Comparison of ENCODE assay signal across 18 cellular contexts in genomic region chr10:129626801-129627434, GRCh38.
A peak's percentile ranks its signal among the peaks of the same experiment; 100 is the strongest.
DNase-seq lines count a peak whose midpoint lies in the region; ATAC-seq and TF ChIP-seq lines count a peak whose summit lies in the region.
"Had no signal": no experiment of that assay in that cellular context is flagged by ENCODE, and none has a peak within 500 bp of the region (broad histone marks: within the 10 kb centered on the region; RNA-seq: fewer than 3 reads in every experiment).

No MANE protein-coding gene starts in this region.

- H3K27ac Mint-ChIP-seq in H9 (no peak overlapping the region), activated B cell treated with CpG ODN at 0.5 μM for 24 hours (no peak overlapping the region)
- H3K27ac Mint-ChIP-seq: activated T-helper 17 cell treated with anti-CD3 and anti-CD28 coated beads, Interleukin-2, amount 50 U/mL, for 72 hours; progenitor cell of endocrine pancreas; stimulated activated effector memory CD8-positive, alpha-beta T cell treated with anti-CD3 and anti-CD28 coated beads, Interleukin-12 subunit alpha, Interleukin-12 subunit beta, amount 100 ng/mL, for 72 hours had no signal

- no peak overlapping the region for H2AK5ac ChIP-seq in H9 (ENCODE audit: insufficient read length, low read length)

- no peak overlapping the region for H3K56ac ChIP-seq in H9 (ENCODE audit: insufficient read length, low read depth, low read length)

- H2AFZ ChIP-seq in H9 (ENCODE audit: low read length) = no peak overlapping the region

- H3K4me1 ChIP-seq in H9 (ENCODE audit: insufficient read depth, low read length) = no peaks in the 10 kb centered on the region
- H3K4me1 ChIP-seq: transverse colon had no signal

- no peak overlapping the region for H4K8ac ChIP-seq in H9 (replicated peaks; ENCODE audit: insufficient read length, low read depth, low read length)

- CTCF ChIA-PET in activated B cell treated with CpG ODN at 0.5 μM for 24 hours (lab: Charles Lee) = no interaction called here

- no peak overlapping the region for H2BK20ac ChIP-seq in H9 (ENCODE audit: low read depth, low read length, poor library complexity, severe bottlenecking)

- H3K36me3 Mint-ChIP-seq in H9 (ENCODE audit: insufficient read depth in 1 of 3, low read depth in 3 of 3) (no peaks in the 10 kb centered on the region), activated B cell treated with CpG ODN at 0.5 μM for 24 hours (ENCODE audit: low read depth) (peaks cover 12% of the 10 kb centered on the region)
- H3K36me3 Mint-ChIP-seq: stimulated activated effector memory CD8-positive, alpha-beta T cell treated with anti-CD3 and anti-CD28 coated beads, Interleukin-12 subunit alpha, Interleukin-12 subunit beta, amount 100 ng/mL, for 72 hours had no signal

- H3K4ac ChIP-seq in H9 (ENCODE audit: low read depth, low read length) = no peak overlapping the region

- no peak overlapping the region for H3K4me3 Mint-ChIP-seq in H9
- peak overlapping the region; percentile 5 for H3K4me3 Mint-ChIP-seq in activated B cell treated with CpG ODN at 0.5 μM for 24 hours
- H3K4me3 Mint-ChIP-seq: activated T-helper 17 cell treated with anti-CD3 and anti-CD28 coated beads, Interleukin-2, amount 50 U/mL, for 72 hours; stimulated activated effector memory CD8-positive, alpha-beta T cell treated with anti-CD3 and anti-CD28 coated beads, Interleukin-12 subunit alpha, Interleukin-12 subunit beta, amount 100 ng/mL, for 72 hours had no signal

- no peaks in the 10 kb centered on the region for H3K27me3 Mint-ChIP-seq in H9 (ENCODE audit: low read depth)
- H3K27me3 Mint-ChIP-seq in activated B cell treated with CpG ODN at 0.5 μM for 24 hours = no peaks in the 10 kb centered on the region
- H3K27me3 Mint-ChIP-seq: activated T-helper 17 cell treated with anti-CD3 and anti-CD28 coated beads, Interleukin-2, amount 50 U/mL, for 72 hours; naive thymus-derived CD8-positive, alpha-beta T cell had no signal

- no peak overlapping the region for H2BK15ac ChIP-seq in H9 (ENCODE audit: low read depth, low read length)

- WGBS in H9 (ENCODE audit: extremely low coverage, insufficient read length, low lambda C conversion rate) = no CpG with 5 or more reads among the region's 12 CpGs

- no peak overlapping the region for H3K9ac ChIP-seq in H9 (ENCODE audit: extremely low read depth, insufficient read length, low read length)

- H2BK12ac ChIP-seq in H9 (ENCODE audit: insufficient read length, low read depth, low read length) = no peak overlapping the region

- H2BK5ac ChIP-seq in H9 (ENCODE audit: insufficient read length, low read length) = no peak overlapping the region

- H3K4me2 ChIP-seq in H9 (ENCODE audit: insufficient read depth, insufficient read length, low read length) = no peak overlapping the region

- H3K4me1 Mint-ChIP-seq in H9 (peaks cover 16 to 18% of the 10 kb centered on the region in 2 experiments), activated B cell treated with CpG ODN at 0.5 μM for 24 hours (peaks cover 14% of the 10 kb centered on the region)
- H3K4me1 Mint-ChIP-seq: activated T-helper 17 cell treated with anti-CD3 and anti-CD28 coated beads, Interleukin-2, amount 50 U/mL, for 72 hours; stimulated activated effector memory CD8-positive, alpha-beta T cell treated with anti-CD3 and anti-CD28 coated beads, Interleukin-12 subunit alpha, Interleukin-12 subunit beta, amount 100 ng/mL, for 72 hours had no signal

- H3K79me2 ChIP-seq in H9 (ENCODE audit: insufficient read depth, low read length) = no peaks in the 10 kb centered on the region

- H4K91ac ChIP-seq in H9 (ENCODE audit: insufficient read length, low read depth, low read length) = no peak overlapping the region

- TF ChIP-seq CTCF in H9 (conservative IDR thresholded peaks at IDR 0.05) = no peak
- TF ChIP-seq CTCF in activated B cell treated with CpG ODN at 0.5 μM for 24 hours (IDR thresholded peaks at IDR 0.05) = no peak

- no peaks in the 10 kb centered on the region for H4K20me1 ChIP-seq in H9 (ENCODE audit: control insufficient read depth, insufficient read depth, insufficient read length)

- POLR2A ChIA-PET in activated B cell treated with CpG ODN at 0.5 μM for 24 hours (lab: Charles Lee) = interaction anchor here (0.6 kb wide), 1 partner anchor 1548 kb away, joined by 3 read pairs; no protein-coding TSS in a partner anchor

- intact Hi-C loops in activated B cell treated with CpG ODN at 0.5 μM for 24 hours (cut with micrococcal nuclease) = no loop called here
- intact Hi-C loops in left cardiac atrium (cut with DNase I) = no loop called here

- H3K27me3 ChIP-seq in H9 (ENCODE audit: insufficient read depth, low read length) = no peaks in the 10 kb centered on the region
- H3K27me3 ChIP-seq: transverse colon had no signal

- no peak overlapping the region for H3K18ac ChIP-seq in H9 (ENCODE audit: insufficient read length, low read depth, low read length)

- H3K23me2 ChIP-seq in H9 (ENCODE audit: insufficient read length, low read depth, low read length, poor library complexity, severe bottlenecking) = no peaks in the 10 kb centered on the region

- H3K79me1 ChIP-seq in H9 (ENCODE audit: insufficient read depth, low read depth, low read length, poor library complexity, severe bottlenecking) = no peaks in the 10 kb centered on the region

- no peaks in the 10 kb centered on the region for H3K9me3 ChIP-seq in H9 (ENCODE audit: control insufficient read depth, low read depth, low read length)
- H3K9me3 ChIP-seq: transverse colon had no signal

- H3K14ac ChIP-seq in H9 (ENCODE audit: insufficient read depth, low read length) = 0 out of 2 replicates have a peak overlapping the region, but pooled peaks have one; percentile 4

- no peak overlapping the region for H3T11ph ChIP-seq in H9 (ENCODE audit: low read length)

- H2BK120ac ChIP-seq in H9 (ENCODE audit: low read depth, low read length, poor library complexity, severe bottlenecking) = no peak overlapping the region

- ATAC-seq in activated B cell treated with CpG ODN at 0.5 μM for 24 hours (ENCODE audit: low read depth) (no peak), left cardiac atrium (peak; percentile 52 to 53), HG02678 (IDR thresholded peaks at IDR 0.05; ENCODE audit: unreplicated experiment) (no peak)
- ATAC-seq: activated T-helper 17 cell treated with anti-CD3 and anti-CD28 coated beads, Interleukin-2, amount 50 U/mL, for 72 hours; naive thymus-derived CD8-positive, alpha-beta T cell; stimulated activated effector memory CD8-positive, alpha-beta T cell treated with anti-CD3 and anti-CD28 coated beads, Interleukin-12 subunit alpha, Interleukin-12 subunit beta, amount 100 ng/mL, for 72 hours had no signal

- no peak overlapping the region for H3K4me3 ChIP-seq in skeletal muscle cell (ENCODE audit: low read depth, low read length)
- H3K4me3 ChIP-seq: transverse colon had no signal

- H3K9me3 Mint-ChIP-seq in H9 (no peaks in the 10 kb centered on the region), activated B cell treated with CpG ODN at 0.5 μM for 24 hours (no peaks in the 10 kb centered on the region)
- H3K9me3 Mint-ChIP-seq: stimulated activated effector memory CD8-positive, alpha-beta T cell treated with anti-CD3 and anti-CD28 coated beads, Interleukin-12 subunit alpha, Interleukin-12 subunit beta, amount 100 ng/mL, for 72 hours had no signal

- no peak overlapping the region for H3K23ac ChIP-seq in H9 (ENCODE audit: insufficient read length, low read depth, low read length)

- DNase-seq in H9 = no peak
- no peak for DNase-seq in activated B cell treated with CpG ODN at 0.5 μM for 24 hours
- no peak for DNase-seq in left cardiac atrium
- peak; percentile 4 for DNase-seq in skeletal muscle cell (ENCODE audit: low read depth)
- no peak for DNase-seq in stimulated activated CD4-positive, alpha-beta T cell treated with anti-CD3 and anti-CD28 coated beads, Interleukin-15, amount 100 ng/mL, for 24 hours
- DNase-seq in stimulated activated naive CD4-positive, alpha-beta T cell (lab: John Stamatoyannopoulos, UW) = no peak
- DNase-seq: C1 segment of cervical spinal cord; central memory CD4-positive, alpha-beta T cell; foreskin melanocyte; KG1; naive thymus-derived CD8-positive, alpha-beta T cell; NCI-H1092; transverse colon had no signal

- H4K5ac ChIP-seq in H9 (ENCODE audit: insufficient read length, low read depth, low read length) = no peak overlapping the region

- no peak overlapping the region for H3K27ac ChIP-seq in H9 (ENCODE audit: insufficient read length, low read depth, low read length)
- H3K27ac ChIP-seq: transverse colon, VCaP had no signal

Comparison
In these comparisons a context has a peak if more than half of its experiments do, and no peak if none do; other contexts are left out.
1. ATAC-seq: peak in left cardiac atrium (2 of 2); none in activated B cell treated with CpG ODN at 0.5 μM for 24 hours (single experiment) and HG02678 (single experiment).